Comparison of ENCODE assay signal across 23 cellular contexts in genomic region chr16:79792952-79793351, GRCh38.
"Had no signal": no experiment of that assay in that cellular context is flagged by ENCODE, and none has a peak within 500 bp of the region (broad histone marks: within the 10 kb centered on the region; RNA-seq: fewer than 3 reads in every experiment).

No MANE protein-coding gene starts in this region.

- H3K4me3 ChIP-seq: left ventricle myocardium inferior, pancreas, sigmoid colon, tibial artery had no signal

- ATAC-seq: activated CD8-positive, alpha-beta T cell treated with anti-CD3 and anti-CD28 coated beads for 36 hours; activated T-helper 17 cell treated with anti-CD3 and anti-CD28 coated beads, Interleukin-2, amount 50 U/mL, for 72 hours; effector memory CD8-positive, alpha-beta T cell; foreskin keratinocyte; naive thymus-derived CD4-positive, alpha-beta T cell; pancreas had no signal

- FAIRE-seq: keratinocyte, pancreas had no signal

- H3K27me3 ChIP-seq: foreskin keratinocyte, pancreas, sigmoid colon, tibial artery had no signal

- H3K9me3 ChIP-seq: left ventricle myocardium inferior, pancreas, sigmoid colon, tibial artery had no signal

- DNase-seq: activated CD4-positive, alpha-beta T cell treated with anti-CD3 and anti-CD28 coated beads, Interleukin-2, amount 10 ng/mL, durations not matched to agents 24 days and 14 days; activated CD4-positive, CD25-positive, alpha-beta regulatory T cell; activated CD8-positive, alpha-beta T cell treated with anti-CD3 and anti-CD28 coated beads for 36 hours; activated naive CD4-positive, alpha-beta T cell; activated naive CD8-positive, alpha-beta T cell treated with anti-CD3 and anti-CD28 coated beads for 36 hours; activated T-cell treated with anti-CD3 and anti-CD28 coated beads, Interleukin-2, amount 50 U/mL, for 1 hour; amniotic stem cell; dermis blood vessel endothelial cell; effector memory CD8-positive, alpha-beta T cell; foreskin keratinocyte; hypothalamus; left ventricle myocardium inferior; mammary epithelial cell; naive thymus-derived CD4-positive, alpha-beta T cell; pancreas; sigmoid colon; stimulated activated CD4-positive, alpha-beta T cell treated with anti-CD3 and anti-CD28 coated beads, Interleukin-12 subunit alpha, Interleukin-12 subunit beta, amount 100 ng/mL, for 4 hours; stimulated activated CD4-positive, alpha-beta T cell treated with anti-CD3 and anti-CD28 coated beads, Interleukin-1b, Interleukin-23, amount 100 ng/mL, for 48 hours; stimulated activated naive CD4-positive, alpha-beta T cell treated with Interleukin-2 at 50 U/mL for 16 hours; T1000; tibial artery had no signal

- H3K27ac ChIP-seq: foreskin keratinocyte, left ventricle myocardium inferior, pancreas, tibial artery had no signal

- H3K4me1 ChIP-seq: foreskin keratinocyte, left ventricle myocardium inferior, pancreas, tibial artery had no signal

- H3K36me3 ChIP-seq: left ventricle myocardium inferior, pancreas, sigmoid colon, tibial artery had no signal
